Comparison of ENCODE assay signal across 1 cellular context in genomic region chr13:23799945-23800344, GRCh38.
A peak's percentile ranks its signal among the peaks of the same experiment; 100 is the strongest.
TF ChIP-seq lines count a peak whose summit lies in the region.

No MANE protein-coding gene starts in this region.

TF ChIP-seq in GM12878, 131 proteins besides CTCF, POLR2A, EP300 and RAD21 (continued from another document):
- TF ChIP-seq NR2F1 (conservative IDR thresholded peaks at IDR 0.05) (peak; percentile 64), SIN3A (IDR thresholded peaks at IDR 0.05; ENCODE audit: low read depth, low read length) (no peak), ZBED1 (IDR thresholded peaks at IDR 0.05; ENCODE audit: borderline replicate concordance) (0 out of 2 replicates have a peak, but pooled peaks have one; percentile 62), ASH2L (IDR thresholded peaks at IDR 0.05; ENCODE audit: borderline replicate concordance, low read depth) (0 out of 2 replicates have a peak, but pooled peaks have one; percentile 33), BCL3 (IDR thresholded peaks at IDR 0.05; ENCODE audit: borderline replicate concordance, insufficient read depth, low read depth, low read length, poor library complexity, severe bottlenecking) (no peak), DPF2 (IDR thresholded peaks at IDR 0.05) (no peak), PBX3 (IDR thresholded peaks at IDR 0.05; ENCODE audit: insufficient replicate concordance, low read depth, low read length) (peak; percentile 73), FOXM1 (IDR thresholded peaks at IDR 0.05; ENCODE audit: low read depth, low read length) (peak; percentile 85; the same call in 1 of the 2 replicates), SP1 (IDR thresholded peaks at IDR 0.05; ENCODE audit: low read depth, low read length) (peak; percentile 51), CBFB (IDR thresholded peaks at IDR 0.05; ENCODE audit: low read depth) (peak; percentile 78; the same call in 1 of the 2 replicates), WRNIP1 (IDR thresholded peaks at IDR 0.05; ENCODE audit: borderline replicate concordance, low read depth, low read length) (no peak), HDAC6 (IDR thresholded peaks at IDR 0.05; ENCODE audit: unreplicated experiment) (no peak), PML (IDR thresholded peaks at IDR 0.05; ENCODE audit: low read length) (peak; percentile 70), BMI1 (IDR thresholded peaks at IDR 0.05; ENCODE audit: borderline replicate concordance) (no peak), ZNF592 (IDR thresholded peaks at IDR 0.05) (no peak), NFIC (IDR thresholded peaks at IDR 0.05; ENCODE audit: low read depth, low read length) (peak; percentile 86), TCF3 (IDR thresholded peaks at IDR 0.05; ENCODE audit: borderline replicate concordance, insufficient read depth, low read depth, low read length) (peak; percentile 64; the same call in 1 of the 2 replicates), PAX8 (IDR thresholded peaks at IDR 0.05) (no peak), MTA3 (IDR thresholded peaks at IDR 0.05; ENCODE audit: borderline replicate concordance, low read length) (no peak; the same call in 1 of the 2 replicates), STAT1 (conservative IDR thresholded peaks at IDR 0.05) (no peak), TCF12 (IDR thresholded peaks at IDR 0.05; ENCODE audit: low read depth, low read length) (peak; percentile 90), RUNX3 (IDR thresholded peaks at IDR 0.05; ENCODE audit: low read length) (peak; percentile 94), CHD2 (IDR thresholded peaks at IDR 0.05; ENCODE audit: borderline replicate concordance, low read depth, low read length) (peak; percentile 50; the same call in 1 of the 2 replicates), MYB (IDR thresholded peaks at IDR 0.05; ENCODE audit: borderline replicate concordance, low read depth, low read length) (no peak), PAX5 (IDR thresholded peaks at IDR 0.05; ENCODE audit: borderline replicate concordance, low read depth, low read length) (peak; percentile 56; the same call in 1 of the 2 replicates), ATF2 (IDR thresholded peaks at IDR 0.05; ENCODE audit: low read length) (peak; percentile 75), MEF2A (IDR thresholded peaks at IDR 0.05; ENCODE audit: insufficient read depth, low read depth, low read length) (peak; percentile 85), JUNB (IDR thresholded peaks at IDR 0.05) (peak; percentile 46; the same call in 1 of the 2 replicates), CEBPZ (IDR thresholded peaks at IDR 0.05; ENCODE audit: low read depth, low read length) (no peak), MLLT1 (IDR thresholded peaks at IDR 0.05) (no peak), TCF7 (IDR thresholded peaks at IDR 0.05; ENCODE audit: borderline replicate concordance) (peak; percentile 69; the same call in 1 of the 2 replicates), RCOR1 (conservative IDR thresholded peaks at IDR 0.05; ENCODE audit: low read depth, low read length) (no peak), SRF (IDR thresholded peaks at IDR 0.05; ENCODE audit: low read depth in 2 of 2, low read length in 2 of 2) (peak; percentile 78 to 97), BCL11A (IDR thresholded peaks at IDR 0.05; ENCODE audit: low read depth, low read length) (peak; percentile 50; the same call in 1 of the 2 replicates), TAF1 (IDR thresholded peaks at IDR 0.05; ENCODE audit: borderline replicate concordance, low read depth, low read length) (peak; percentile 36; the same call in 1 of the 2 replicates), PKNOX1 (IDR thresholded peaks at IDR 0.05) (peak; percentile 85)
- TF ChIP-seq, protein P1, sequence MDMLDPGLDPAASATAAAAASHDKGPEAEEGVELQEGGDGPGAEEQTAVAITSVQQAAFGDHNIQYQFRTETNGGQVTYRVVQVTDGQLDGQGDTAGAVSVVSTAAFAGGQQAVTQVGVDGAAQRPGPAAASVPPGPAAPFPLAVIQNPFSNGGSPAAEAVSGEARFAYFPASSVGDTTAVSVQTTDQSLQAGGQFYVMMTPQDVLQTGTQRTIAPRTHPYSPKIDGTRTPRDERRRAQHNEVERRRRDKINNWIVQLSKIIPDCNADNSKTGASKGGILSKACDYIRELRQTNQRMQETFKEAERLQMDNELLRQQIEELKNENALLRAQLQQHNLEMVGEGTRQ (IDR thresholded peaks at IDR 0.05; ENCODE audit: borderline replicate concordance, low read depth, low read length), result no peak
- TF ChIP-seq, protein P2, sequence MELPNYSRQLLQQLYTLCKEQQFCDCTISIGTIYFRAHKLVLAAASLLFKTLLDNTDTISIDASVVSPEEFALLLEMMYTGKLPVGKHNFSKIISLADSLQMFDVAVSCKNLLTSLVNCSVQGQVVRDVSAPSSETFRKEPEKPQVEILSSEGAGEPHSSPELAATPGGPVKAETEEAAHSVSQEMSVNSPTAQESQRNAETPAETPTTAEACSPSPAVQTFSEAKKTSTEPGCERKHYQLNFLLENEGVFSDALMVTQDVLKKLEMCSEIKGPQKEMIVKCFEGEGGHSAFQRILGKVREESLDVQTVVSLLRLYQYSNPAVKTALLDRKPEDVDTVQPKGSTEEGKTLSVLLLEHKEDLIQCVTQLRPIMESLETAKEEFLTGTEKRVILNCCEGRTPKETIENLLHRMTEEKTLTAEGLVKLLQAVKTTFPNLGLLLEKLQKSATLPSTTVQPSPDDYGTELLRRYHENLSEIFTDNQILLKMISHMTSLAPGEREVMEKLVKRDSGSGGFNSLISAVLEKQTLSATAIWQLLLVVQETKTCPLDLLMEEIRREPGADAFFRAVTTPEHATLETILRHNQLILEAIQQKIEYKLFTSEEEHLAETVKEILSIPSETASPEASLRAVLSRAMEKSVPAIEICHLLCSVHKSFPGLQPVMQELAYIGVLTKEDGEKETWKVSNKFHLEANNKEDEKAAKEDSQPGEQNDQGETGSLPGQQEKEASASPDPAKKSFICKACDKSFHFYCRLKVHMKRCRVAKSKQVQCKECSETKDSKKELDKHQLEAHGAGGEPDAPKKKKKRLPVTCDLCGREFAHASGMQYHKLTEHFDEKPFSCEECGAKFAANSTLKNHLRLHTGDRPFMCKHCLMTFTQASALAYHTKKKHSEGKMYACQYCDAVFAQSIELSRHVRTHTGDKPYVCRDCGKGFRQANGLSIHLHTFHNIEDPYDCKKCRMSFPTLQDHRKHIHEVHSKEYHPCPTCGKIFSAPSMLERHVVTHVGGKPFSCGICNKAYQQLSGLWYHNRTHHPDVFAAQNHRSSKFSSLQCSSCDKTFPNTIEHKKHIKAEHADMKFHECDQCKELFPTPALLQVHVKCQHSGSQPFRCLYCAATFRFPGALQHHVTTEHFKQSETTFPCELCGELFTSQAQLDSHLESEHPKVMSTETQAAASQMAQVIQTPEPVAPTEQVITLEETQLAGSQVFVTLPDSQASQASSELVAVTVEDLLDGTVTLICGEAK (IDR thresholded peaks at IDR 0.05; ENCODE audit: borderline replicate concordance), result no peak
TF ChIP-seq in GM12878: peak in this region for 28.
